8 cellular contexts compared by ENCODE assay signal in genomic region chr17:2053380-2054261, GRCh38. TPM values are rescaled to one million over a fixed set of nuclear protein-coding genes. Genes with fewer than 3 reads are reported as not detected.
DNase-seq lines count a peak whose midpoint lies in the region; ATAC-seq and TF ChIP-seq lines count a peak whose summit lies in the region.

No MANE protein-coding gene starts in this region.

- H3K9ac ChIP-seq in stomach smooth muscle (ENCODE audit: low read length in 2 of 2), result no peak overlapping the region

- no peak for TF ChIP-seq POLR2A in esophagus squamous epithelium (IDR thresholded peaks at IDR 0.05)

- H3K4me3 ChIP-seq in esophagus squamous epithelium, result peak overlapping the region; percentile 23 to 74 (median 58)
- peak overlapping the region; percentile 55 to 71 for H3K4me3 ChIP-seq in stomach smooth muscle (ENCODE audit: low read length in 2 of 2)

- intact Hi-C loops in esophagus squamous epithelium (cut with DNase I) (no loop called here), natural killer cell (cut with micrococcal nuclease) (loop anchor here (1.0 kb wide), 3 partner anchors 191 to 300 kb away; no protein-coding TSS in a partner anchor)

- TF ChIP-seq CTCF in esophagus squamous epithelium (IDR thresholded peaks at IDR 0.05), result peak; percentile 15 to 62 (median 53)
- TF ChIP-seq CTCF in natural killer cell (IDR thresholded peaks at IDR 0.05), result peak; percentile 64

- H3K9me3 ChIP-seq in esophagus squamous epithelium (no peaks in the 10 kb centered on the region), stomach smooth muscle (ENCODE audit: control insufficient read depth in 2 of 2, low read length in 2 of 2) (no peaks in the 10 kb centered on the region)

- peak overlapping the region; percentile 70 for H3K4me3 Mint-ChIP-seq in activated T-cell treated with anti-CD3 and anti-CD28 coated beads, Interleukin-2, amount 50 U/mL, for 4 hours
- H3K4me3 Mint-ChIP-seq in natural killer cell, result peak overlapping the region; percentile 86

- peaks cover 5% of the 10 kb centered on the region for H3K27me3 Mint-ChIP-seq in activated T-cell treated with anti-CD3 and anti-CD28 coated beads, Interleukin-2, amount 50 U/mL, for 4 hours (ENCODE audit: low read depth)
- H3K27me3 Mint-ChIP-seq in natural killer cell (ENCODE audit: low read depth in 2 of 2), result no peaks in the 10 kb centered on the region

- H3K4me1 Mint-ChIP-seq in activated T-cell treated with anti-CD3 and anti-CD28 coated beads, Interleukin-2, amount 50 U/mL, for 4 hours (ENCODE audit: low read depth), result peaks cover 30% of the 10 kb centered on the region
- peaks cover 11 to 26% of the 10 kb centered on the region in 2 donors for H3K4me1 Mint-ChIP-seq in natural killer cell

- H3K9me3 Mint-ChIP-seq in activated T-cell treated with anti-CD3 and anti-CD28 coated beads, Interleukin-2, amount 50 U/mL, for 4 hours, result no peaks in the 10 kb centered on the region
- H3K9me3 Mint-ChIP-seq in natural killer cell, result no peaks in the 10 kb centered on the region

- peaks cover 46 to 85% (median 64%) of the 10 kb centered on the region in 3 donors for H3K4me1 ChIP-seq in esophagus squamous epithelium
- peaks cover 45% of the 10 kb centered on the region for H3K4me1 ChIP-seq in stomach smooth muscle (ENCODE audit: control insufficient read depth, insufficient read depth, low read length)

- no peaks in the 10 kb centered on the region for H3K36me3 ChIP-seq in esophagus squamous epithelium
- H3K36me3 ChIP-seq in stomach smooth muscle (ENCODE audit: control insufficient read depth in 2 of 2, insufficient read depth in 2 of 2, low read length in 2 of 2), result no peaks in the 10 kb centered on the region

- DNase-seq in SIG-M5 treated with dmso at 0.1 percent for 504 hours (lab: John Stamatoyannopoulos, UW; ENCODE audit: unreplicated experiment) (peak; percentile 49), SIG-M5 (lab: John Stamatoyannopoulos, UW) (no peak), NOMO-1 treated with DMSO at 0.1 percent for 48 hours (lab: John Stamatoyannopoulos, UW; ENCODE audit: unreplicated experiment) (peak; percentile 48), esophagus squamous epithelium (lab: John Stamatoyannopoulos, UW) (no peak), natural killer cell (peak; percentile 84)
- DNase-seq in activated T-cell treated with anti-CD3 and anti-CD28 coated beads, Interleukin-2, amount 50 U/mL, for 4 hours, result peak; percentile 71

- H3K27ac ChIP-seq in esophagus squamous epithelium (peak overlapping the region; percentile 77 to 93 (median 90)), stomach smooth muscle (ENCODE audit: low read length) (peak overlapping the region; percentile 46)

- H3K27me3 ChIP-seq in esophagus squamous epithelium (peaks cover 0 to 80% (median 7%) of the 10 kb centered on the region in 4 donors), stomach smooth muscle (ENCODE audit: control insufficient read depth in 1 of 2, insufficient read depth in 2 of 2, low read length in 2 of 2) (peaks cover 20 to 68% of the 10 kb centered on the region in 2 donors)

- no peaks in the 10 kb centered on the region for H3K36me3 Mint-ChIP-seq in activated T-cell treated with anti-CD3 and anti-CD28 coated beads, Interleukin-2, amount 50 U/mL, for 4 hours (ENCODE audit: insufficient read depth)
- no peaks in the 10 kb centered on the region for H3K36me3 Mint-ChIP-seq in natural killer cell

- peak; percentile 13 to 15 for ATAC-seq in activated T-cell treated with anti-CD3 and anti-CD28 coated beads, Interleukin-2, amount 50 U/mL, for 4 hours
- ATAC-seq in natural killer cell, result peak; percentile 38 to 49 (median 38)
- no peak for ATAC-seq in GM19463 (IDR thresholded peaks at IDR 0.05; ENCODE audit: unreplicated experiment)

- peak overlapping the region; percentile 56 to 84 for H3K27ac Mint-ChIP-seq in natural killer cell

- 2 to 9% methylated on average over 5 to 14 of the region's 84 CpGs for WGBS in esophagus squamous epithelium, 2 donors

RNA-seq across cellular contexts. Expression of gene HIC1, which starts 1.3 kb away (rescaled TPM):
- 10 to 100 TPM; 18.9 to 60.9 (median 31.5) TPM for total RNA-seq in activated T-cell treated with anti-CD3 and anti-CD28 coated beads, Interleukin-2, amount 50 U/mL, for 4 hours
- 10 to 100 TPM in 1 of 4 donors, 1 to 10 TPM in 3; 2.1 to 14.1 (median 5.9) TPM for total RNA-seq in esophagus squamous epithelium
- 10 to 100 TPM; 19.2 to 26.4 (median 20.7) TPM for total RNA-seq in natural killer cell

RNA-seq across cellular contexts. Expression of gene OVCA2, which starts 11.8 kb away (rescaled TPM):
- 10 to 100 TPM; 67.7 to 74.4 (median 70.7) TPM for total RNA-seq in activated T-cell treated with anti-CD3 and anti-CD28 coated beads, Interleukin-2, amount 50 U/mL, for 4 hours
- 10 to 100 TPM; 42.3 to 70.5 (median 53.2) TPM for total RNA-seq in esophagus squamous epithelium
- total RNA-seq in natural killer cell, result 10 to 100 TPM; 27.9 to 33.8 (median 28.5) TPM

RNA-seq across cellular contexts. Expression of gene DPH1, which starts 23.7 kb away (rescaled TPM):
- total RNA-seq in activated T-cell treated with anti-CD3 and anti-CD28 coated beads, Interleukin-2, amount 50 U/mL, for 4 hours, result 10 to 100 TPM; 56.6 to 59.9 (median 58.5) TPM
- total RNA-seq in esophagus squamous epithelium (10 to 100 TPM; 14.9 to 55.7 (median 22.7) TPM), natural killer cell (10 to 100 TPM; 60.2 to 65.2 (median 63.2) TPM)

RNA-seq across cellular contexts. Expression of gene RTN4RL1, which starts 28.5 kb away (rescaled TPM):
- 1 to 10 TPM; 1.0 to 2.5 (median 2.0) TPM for total RNA-seq in activated T-cell treated with anti-CD3 and anti-CD28 coated beads, Interleukin-2, amount 50 U/mL, for 4 hours
- total RNA-seq in esophagus squamous epithelium (1 to 10 TPM; 1.1 to 4.0 (median 2.0) TPM), natural killer cell (under 1 TPM in 2 of 3 donors, not detected in 1; 0.15 to 0.23 TPM)

Comparison
In these comparisons a context has a peak if more than half of its experiments do, and no peak if none do; other contexts are left out.
1. DNase-seq: peak in SIG-M5 treated with dmso at 0.1 percent for 504 hours (single experiment), NOMO-1 treated with DMSO at 0.1 percent for 48 hours (single experiment), activated T-cell treated with anti-CD3 and anti-CD28 coated beads, Interleukin-2, amount 50 U/mL, for 4 hours (single experiment) and natural killer cell (single experiment); none in SIG-M5 (single experiment) and esophagus squamous epithelium (single experiment).